Comparison of ENCODE assay signal across 9 cellular contexts in genomic region chr1:239952348-239953307, GRCh38.
DNase-seq lines count a peak whose midpoint lies in the region; ATAC-seq and TF ChIP-seq lines count a peak whose summit lies in the region.
"Had no signal": no experiment of that assay in that cellular context is flagged by ENCODE, and none has a peak within 500 bp of the region (broad histone marks: within the 10 kb centered on the region; RNA-seq: fewer than 3 reads in every experiment).

No MANE protein-coding gene starts in this region.

- H3K36me3 ChIP-seq in body of pancreas (replicated peaks in 1 of 2; ENCODE audit: insufficient read depth in 1 of 2, low read depth in 2 of 2) (no peaks in the 10 kb centered on the region), neuronal stem cell (replicated peaks in 1 of 2; ENCODE audit: control insufficient read depth in 2 of 2, insufficient read depth in 2 of 2, low read length in 2 of 2) (no peaks in the 10 kb centered on the region)

- H3K18ac ChIP-seq in neuronal stem cell (ENCODE audit: low read length) = no peak overlapping the region

- peak; percentile 21 to 40 (median 34) for TF ChIP-seq CTCF in body of pancreas (IDR thresholded peaks at IDR 0.05)

- H3K4me1 ChIP-seq in body of pancreas = no peaks in the 10 kb centered on the region
- no peaks in the 10 kb centered on the region for H3K4me1 ChIP-seq in neuronal stem cell (ENCODE audit: control insufficient read depth in 2 of 2, insufficient read depth in 1 of 2, low read depth in 1 of 2, low read length in 2 of 2)

- H3K4me2 ChIP-seq in neuronal stem cell (ENCODE audit: insufficient read depth, low read length, poor library complexity, severe bottlenecking) = no peak overlapping the region

- H2BK12ac ChIP-seq in neuronal stem cell (ENCODE audit: low read length) = no peak overlapping the region

- no peak overlapping the region for H2BK15ac ChIP-seq in neuronal stem cell (ENCODE audit: low read length)

- WGBS in body of pancreas, 2 donors = 68 to 73% methylated on average over 2 to 10 of the region's 10 CpGs
- no CpG with 5 or more reads among the region's 10 CpGs for WGBS in neuronal stem cell (ENCODE audit: extremely low coverage in 2 of 2, insufficient read length in 2 of 2, insufficient replicate concordance in 1 of 2), 2 donors

- no peak overlapping the region for H3K4ac ChIP-seq in neuronal stem cell (ENCODE audit: low read length)

- peak; percentile 54 for ATAC-seq in HG03520 (IDR thresholded peaks at IDR 0.05; ENCODE audit: unreplicated experiment)
- peak; percentile 40 for ATAC-seq in body of pancreas

- H3K14ac ChIP-seq in neuronal stem cell (ENCODE audit: low read length) = no peak overlapping the region

- H3K4me3 ChIP-seq in body of pancreas = no peak overlapping the region
- no peak overlapping the region for H3K4me3 ChIP-seq in neuronal stem cell (ENCODE audit: low read length in 2 of 2)

- H3K23ac ChIP-seq in neuronal stem cell (ENCODE audit: low read depth, low read length, poor library complexity) = peak overlapping the region; percentile 14

- peak; percentile 27 for DNase-seq in stimulated activated CD4-positive, alpha-beta T cell treated with anti-CD3 and anti-CD28 coated beads, Interleukin-15, amount 100 ng/mL, for 24 hours
- no peak for DNase-seq in stimulated activated CD4-positive, alpha-beta T cell treated with anti-CD3 and anti-CD28 coated beads, Interleukin-12 subunit alpha, Interleukin-12 subunit beta, amount 100 ng/mL, for 4 hours
- peak; percentile 9 to 45 (median 20) for DNase-seq in body of pancreas
- no peak for DNase-seq in neuronal stem cell (ENCODE audit: low spot score)
- no peak for DNase-seq in NCI-H446 treated with DMSO at 0.1 percent for 48 hours (lab: John Stamatoyannopoulos, UW)
- DNase-seq in occipital lobe (lab: John Stamatoyannopoulos, UW) = no peak
- no peak for DNase-seq in NCI-H2029 treated with DMSO at 0.1 percent for 48 hours (lab: John Stamatoyannopoulos, UW)
- DNase-seq: activated naive CD8-positive, alpha-beta T cell treated with anti-CD3 and anti-CD28 coated beads, Interleukin-2, amount 10 ng/mL, durations not matched to agents 7 days and 5 days had no signal

- no peak overlapping the region for H2BK5ac ChIP-seq in neuronal stem cell (ENCODE audit: low read length)

- H3K27ac ChIP-seq in body of pancreas (no peak overlapping the region), neuronal stem cell (replicated peaks; ENCODE audit: low read length) (no peak overlapping the region)

- no peaks in the 10 kb centered on the region for H3K27me3 ChIP-seq in body of pancreas
- H3K27me3 ChIP-seq in neuronal stem cell (ENCODE audit: control insufficient read depth in 3 of 3, insufficient read depth in 3 of 3, low read depth in 1 of 3, low read length in 3 of 3) = no peaks in the 10 kb centered on the region

- intact Hi-C loops in body of pancreas (cut with DNase I) = no loop called here

- H4K91ac ChIP-seq in neuronal stem cell (ENCODE audit: low read depth, low read length, poor library complexity) = no peak overlapping the region

- no peak overlapping the region for H4K8ac ChIP-seq in neuronal stem cell (ENCODE audit: low read depth, low read length)

- no peaks in the 10 kb centered on the region for H3K79me1 ChIP-seq in neuronal stem cell (ENCODE audit: low read depth, low read length)

- H2AK5ac ChIP-seq in neuronal stem cell (ENCODE audit: low read depth, low read length) = no peak overlapping the region

- H2AFZ ChIP-seq in neuronal stem cell (ENCODE audit: low read length) = no peak overlapping the region

- H3K9ac ChIP-seq in neuronal stem cell (ENCODE audit: low read depth, low read length, poor library complexity) = no peak overlapping the region

- H3K9me3 ChIP-seq in body of pancreas (no peaks in the 10 kb centered on the region), neuronal stem cell (replicated peaks in 1 of 2; ENCODE audit: control insufficient read depth in 2 of 2, insufficient read depth in 1 of 2, low read depth in 1 of 2, low read length in 2 of 2) (no peaks in the 10 kb centered on the region)

- TF ChIP-seq POLR2A in body of pancreas (IDR thresholded peaks at IDR 0.05) = no peak

- no peak overlapping the region for H2BK120ac ChIP-seq in neuronal stem cell (ENCODE audit: low read depth, low read length)

Comparison
In these comparisons a context has a peak if more than half of its experiments do, and no peak if none do; other contexts are left out.
1. DNase-seq: peak in stimulated activated CD4-positive, alpha-beta T cell treated with anti-CD3 and anti-CD28 coated beads, Interleukin-15, amount 100 ng/mL, for 24 hours (single experiment) and body of pancreas (4 of 4); none in stimulated activated CD4-positive, alpha-beta T cell treated with anti-CD3 and anti-CD28 coated beads, Interleukin-12 subunit alpha, Interleukin-12 subunit beta, amount 100 ng/mL, for 4 hours (single experiment), neuronal stem cell (single experiment), NCI-H446 treated with DMSO at 0.1 percent for 48 hours (single experiment), occipital lobe (single experiment) and NCI-H2029 treated with DMSO at 0.1 percent for 48 hours (single experiment).